9 cellular contexts compared by ENCODE assay signal in the genomic region with DNA sequence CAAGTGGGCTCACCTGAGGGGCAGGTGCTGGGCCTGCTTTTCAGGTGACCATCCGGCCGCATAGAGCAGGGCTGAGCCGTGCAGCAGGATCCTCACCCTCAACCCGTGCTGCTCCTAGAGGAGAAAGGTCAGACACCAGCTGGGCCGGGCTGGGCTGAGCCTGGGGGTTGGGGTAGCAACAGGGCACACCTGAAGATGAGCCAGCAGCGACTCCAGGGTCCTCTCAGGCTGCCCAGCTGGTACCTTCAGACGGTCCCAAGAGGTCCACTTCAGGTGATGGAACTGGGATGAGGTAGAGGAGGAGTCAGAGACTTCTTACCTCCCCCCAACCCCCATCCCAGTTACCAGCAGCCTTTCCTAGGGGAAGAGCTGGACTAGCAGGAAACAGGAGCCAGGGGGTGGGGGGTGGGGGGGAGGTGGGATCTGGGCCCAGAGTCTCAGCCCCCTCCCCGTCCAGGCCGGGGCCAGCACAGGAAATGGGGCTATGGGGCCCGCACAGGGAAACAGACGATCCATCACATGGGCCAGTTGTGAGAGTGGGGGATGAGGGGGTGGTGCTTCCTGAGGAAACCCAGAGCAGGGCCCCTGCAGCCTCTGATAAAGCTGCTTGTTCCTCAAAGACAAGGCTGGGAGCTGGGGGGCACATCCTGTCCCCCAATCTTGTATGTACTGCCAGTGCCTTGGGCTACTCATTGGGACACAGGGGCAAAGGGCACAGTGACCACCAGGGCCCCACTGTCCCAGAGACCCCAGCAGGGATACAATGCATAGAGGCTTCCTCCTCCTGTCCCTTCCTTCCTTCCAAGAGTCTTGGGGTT. TPM values are rescaled to one million over a fixed set of nuclear protein-coding genes. Genes with fewer than 3 reads are reported as not detected.
DNase-seq lines count a peak whose midpoint lies in the region; ATAC-seq and TF ChIP-seq lines count a peak whose summit lies in the region.
"Had no signal": no experiment of that assay in that cellular context is flagged by ENCODE, and none has a peak within 500 bp of the region (broad histone marks: within the 10 kb centered on the region; RNA-seq: fewer than 3 reads in every experiment).

No MANE protein-coding gene starts in this region.

- peaks cover 31% of the 10 kb centered on the region for H3K27me3 Mint-ChIP-seq in WTC11 (ENCODE audit: low read depth)

- peaks cover 39% of the 10 kb centered on the region for H3K27me3 ChIP-seq in iPS-20b (ENCODE audit: insufficient read depth, low read length)
- H3K27me3 ChIP-seq in stomach smooth muscle (ENCODE audit: control insufficient read depth in 1 of 2, insufficient read depth in 2 of 2, low read length in 2 of 2), result no peaks in the 10 kb centered on the region

- H3K9ac ChIP-seq in iPS-20b (ENCODE audit: low read depth, low read length), result peak overlapping the region; percentile 61
- H3K9ac ChIP-seq in stomach smooth muscle (ENCODE audit: low read length in 2 of 2), result peak overlapping the region in 1 of 2 donors; percentile 29

- H3K9me3 ChIP-seq in iPS-20b (ENCODE audit: insufficient read depth, low read depth, low read length), result no peaks in the 10 kb centered on the region
- no peaks in the 10 kb centered on the region for H3K9me3 ChIP-seq in stomach smooth muscle (ENCODE audit: control insufficient read depth in 2 of 2, low read length in 2 of 2)

- H3K36me3 ChIP-seq in iPS-20b (ENCODE audit: insufficient read depth, low read depth, low read length) (no peaks in the 10 kb centered on the region), stomach smooth muscle (ENCODE audit: control insufficient read depth in 2 of 2, insufficient read depth in 2 of 2, low read length in 2 of 2) (peaks cover 12 to 20% of the 10 kb centered on the region in 2 donors)

- H3K27ac ChIP-seq in iPS-20b (ENCODE audit: low read length) (peak overlapping the region; percentile 11), stomach smooth muscle (ENCODE audit: low read length) (peak overlapping the region; percentile 67)

- H3K4me3 ChIP-seq in iPS-20b (ENCODE audit: low read length) (no peak overlapping the region; the same call in 1 of the 2 replicates), stomach smooth muscle (ENCODE audit: low read length in 2 of 2) (peak overlapping the region in 1 of 2 donors; percentile 40)

- CTCF ChIA-PET in WTC11 (lab: Charles Lee), result interaction anchor here (0.9 to 7.4 kb wide), 13 partner anchors 20 to 314 kb away, joined by 3 to 207 read pairs (median 4); a partner anchor contains a TSS

- H3K4me3 Mint-ChIP-seq in WTC11, result no peak overlapping the region

- H3K27ac Mint-ChIP-seq in WTC11, result no peak overlapping the region

- POLR2A ChIA-PET in WTC11 (lab: Charles Lee), result interaction anchor here (0.6 kb wide), 1 partner anchor 11 kb away, joined by 3 read pairs; no protein-coding TSS in a partner anchor

- H3K4me1 Mint-ChIP-seq in WTC11, result peaks cover 41% of the 10 kb centered on the region

- no peaks in the 10 kb centered on the region for H3K9me3 Mint-ChIP-seq in WTC11

- peaks cover 5% of the 10 kb centered on the region; the same call in 1 of the 2 replicates for H3K4me1 ChIP-seq in iPS-20b (ENCODE audit: insufficient read depth, low read length)
- peaks cover 49% of the 10 kb centered on the region for H3K4me1 ChIP-seq in stomach smooth muscle (ENCODE audit: control insufficient read depth, insufficient read depth, low read length)

- DNase-seq in SIG-M5 treated with dmso at 0.1 percent for 504 hours (lab: John Stamatoyannopoulos, UW; ENCODE audit: unreplicated experiment) (peak; percentile 88), SIG-M5 (lab: John Stamatoyannopoulos, UW) (no peak), WTC11 (ENCODE audit: low spot score) (peak; percentile 42), NK-92 (lab: John Stamatoyannopoulos, UW; ENCODE audit: unreplicated experiment) (no peak), NCI-H446 (lab: John Stamatoyannopoulos, UW) (no peak)
- DNase-seq in activated CD4-positive, CD25-positive, alpha-beta regulatory T cell treated with anti-CD3 and anti-CD28 coated beads, Interleukin-2, amount 50 U/mL, for 72 hours, result no peak

- no peaks in the 10 kb centered on the region for H3K36me3 Mint-ChIP-seq in WTC11

- peak; percentile 7 for ATAC-seq in WTC11

- TF ChIP-seq CTCF in WTC11 (IDR thresholded peaks at IDR 0.05), result no peak

TF ChIP-seq in WTC11, 78 proteins besides CTCF, POLR2A, EP300 and RAD21:
- TF ChIP-seq, protein P1, sequence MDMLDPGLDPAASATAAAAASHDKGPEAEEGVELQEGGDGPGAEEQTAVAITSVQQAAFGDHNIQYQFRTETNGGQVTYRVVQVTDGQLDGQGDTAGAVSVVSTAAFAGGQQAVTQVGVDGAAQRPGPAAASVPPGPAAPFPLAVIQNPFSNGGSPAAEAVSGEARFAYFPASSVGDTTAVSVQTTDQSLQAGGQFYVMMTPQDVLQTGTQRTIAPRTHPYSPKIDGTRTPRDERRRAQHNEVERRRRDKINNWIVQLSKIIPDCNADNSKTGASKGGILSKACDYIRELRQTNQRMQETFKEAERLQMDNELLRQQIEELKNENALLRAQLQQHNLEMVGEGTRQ (CRISPR knock-in tag; IDR thresholded peaks at IDR 0.05), result peak; percentile 40; the same call in 1 of the 2 replicates
- TF ChIP-seq MXD4 (CRISPR knock-in tag; IDR thresholded peaks at IDR 0.05; ENCODE audit: borderline replicate concordance), result no peak
TF ChIP-seq in WTC11: peak in this region for 1.

RNA-seq across cellular contexts. Expression of a gene that starts 3.0 kb away (rescaled TPM):
- 1.4 to 2.0 TPM (median 1.5 TPM) in 3 replicates for total RNA-seq in WTC11 (2021)

RNA-seq across cellular contexts. Expression of a gene that starts 6.4 kb away (rescaled TPM):
- total RNA-seq in WTC11 (2021), result 0.17 to 0.69 TPM (median 0.39 TPM) in 3 replicates
- total RNA-seq: LHCN-M2 had no signal

RNA-seq across cellular contexts. Expression of a gene that starts 7.7 kb away (rescaled TPM):
- total RNA-seq in WTC11 (2021), result 1.2 to 1.9 TPM (median 1.6 TPM) in 3 replicates

RNA-seq across cellular contexts. Expression of a gene that starts 19.8 kb away (rescaled TPM):
- total RNA-seq in WTC11 (2021), result 29.2 to 32.2 TPM (median 32.2 TPM) in 3 replicates

RNA-seq across cellular contexts. Expression of a gene that starts 50.3 kb away (rescaled TPM):
- 25.9 to 31.8 TPM (median 29.9 TPM) in 3 replicates for total RNA-seq in WTC11 (2021)

Comparison
In these comparisons a context has a peak if more than half of its experiments do, and no peak if none do; other contexts are left out.
1. DNase-seq: peak in SIG-M5 treated with dmso at 0.1 percent for 504 hours (single experiment) and WTC11 (single experiment); none in SIG-M5 (single experiment), NK-92 (single experiment), activated CD4-positive, CD25-positive, alpha-beta regulatory T cell treated with anti-CD3 and anti-CD28 coated beads, Interleukin-2, amount 50 U/mL, for 72 hours (single experiment) and NCI-H446 (0 of 2).